Comparison of ENCODE assay signal across 1 cellular context in genomic region chr13:53782400-53783030, GRCh38.
TF ChIP-seq lines count a peak whose summit lies in the region.

No MANE protein-coding gene starts in this region.

TF ChIP-seq in GM23338, 12 proteins besides CTCF, POLR2A, EP300 and RAD21 (continued from another document):
- TF ChIP-seq ZNF462 (CRISPR knock-in tag; IDR thresholded peaks at IDR 0.05) (no peak), EZH2 (IDR thresholded peaks at IDR 0.05; ENCODE audit: low read depth, unreplicated experiment) (no peak), ZNF331 (CRISPR knock-in tag; IDR thresholded peaks at IDR 0.05; ENCODE audit: low read depth) (no peak), CREB1 (CRISPR knock-in tag; IDR thresholded peaks at IDR 0.05; ENCODE audit: low read depth) (no peak), NANOG (IDR thresholded peaks at IDR 0.05; ENCODE audit: borderline replicate concordance) (no peak), ETS1 (IDR thresholded peaks at IDR 0.05) (no peak), JUNB (IDR thresholded peaks at IDR 0.05; ENCODE audit: unreplicated experiment) (no peak), EZH2phosphoT487 (IDR thresholded peaks at IDR 0.05; ENCODE audit: unreplicated experiment) (no peak), POLR2AphosphoS5 (IDR thresholded peaks at IDR 0.05; ENCODE audit: low read depth) (no peak)
